13 cellular contexts compared by ENCODE assay signal in genomic region chr7:45917064-45917463, GRCh38. TPM values are rescaled to one million over a fixed set of nuclear protein-coding genes. Genes with fewer than 3 reads are reported as not detected.
"Had no signal": no experiment of that assay in that cellular context is flagged by ENCODE, and none has a peak within 500 bp of the region (broad histone marks: within the 10 kb centered on the region; RNA-seq: fewer than 3 reads in every experiment).

No MANE protein-coding gene starts in this region.

- H3K27me3 ChIP-seq: brain microvascular endothelial cell, uterus had no signal

- H3K9me3 ChIP-seq: gastrocnemius medialis, heart left ventricle, neutrophil, uterus had no signal

- H2AFZ ChIP-seq: parathyroid adenoma had no signal

- H3K9ac ChIP-seq: parathyroid adenoma had no signal

- H3K79me2 ChIP-seq: parathyroid adenoma had no signal

- H3K27ac ChIP-seq: brain microvascular endothelial cell, coronary artery, gastrocnemius medialis, neutrophil, parathyroid adenoma had no signal

- H3K36me3 ChIP-seq: neutrophil, uterus had no signal

RNA-seq across cellular contexts. Expression of gene IGFBP3, which starts 4.0 kb away (rescaled TPM):
- total RNA-seq: activated B cell treated with CpG ODN at 0.5 μM for 24 hours had no signal

RNA-seq across cellular contexts. Expression of gene IGFBP1, which starts 28.8 kb away (rescaled TPM):
- total RNA-seq: activated B cell treated with CpG ODN at 0.5 μM for 24 hours; activated CD8-positive, alpha-beta T cell treated with anti-CD3 and anti-CD28 coated beads for 36 hours; activated naive CD4-positive, alpha-beta T cell treated with anti-CD3 and anti-CD28 coated beads for 36 hours; lower leg skin; naive thymus-derived CD8-positive, alpha-beta T cell had no signal
- polyA plus RNA-seq: heart left ventricle; immature natural killer cell; naive thymus-derived CD8-positive, alpha-beta T cell had no signal

RNA-seq across cellular contexts. Expression of gene CCDC201, which starts 44.2 kb away (rescaled TPM):
- total RNA-seq: activated B cell treated with CpG ODN at 0.5 μM for 24 hours; activated CD8-positive, alpha-beta T cell treated with anti-CD3 and anti-CD28 coated beads for 36 hours; activated naive CD4-positive, alpha-beta T cell treated with anti-CD3 and anti-CD28 coated beads for 36 hours; gastrocnemius medialis; heart left ventricle; lower leg skin; naive thymus-derived CD8-positive, alpha-beta T cell had no signal
- polyA plus RNA-seq: heart left ventricle; immature natural killer cell; naive thymus-derived CD8-positive, alpha-beta T cell had no signal
